ENCODE assay signal across 21 cellular contexts in genomic region chr4:180610317-180610716, GRCh38.
DNase-seq lines count a peak whose midpoint lies in the region; ATAC-seq and TF ChIP-seq lines count a peak whose summit lies in the region.
"Had no signal": no experiment of that assay in that cellular context is flagged by ENCODE, and none has a peak within 500 bp of the region (broad histone marks: within the 10 kb centered on the region; RNA-seq: fewer than 3 reads in every experiment).

No MANE protein-coding gene starts in this region.

- H3K79me2 ChIP-seq in mammary epithelial cell (ENCODE audit: insufficient read depth, low read length), result no peaks in the 10 kb centered on the region

- in situ Hi-C loops in mammary epithelial cell (cut with MboI; ENCODE audit: low sequenced_read_pairs in 2 of 2), result no loop called here
- in situ Hi-C loops in HAP-1 (cut with MboI; ENCODE audit: low sequenced_read_pairs), result no loop called here

- dilution Hi-C loops in mammary epithelial cell (cut with HindIII; ENCODE audit: low sequenced_read_pairs), result no loop called here

- H3K4me3 ChIP-seq in mammary epithelial cell (replicated peaks in 1 of 3; ENCODE audit: insufficient read depth in 1 of 3, low read depth in 2 of 3, low read length in 3 of 3) (no peak overlapping the region), HAP-1 (no peak overlapping the region)

- intact Hi-C loops in mammary epithelial cell (cut with micrococcal nuclease), result no loop called here

- peak overlapping the region; percentile 63 for H2AFZ ChIP-seq in mammary epithelial cell (ENCODE audit: low read depth, low read length)

- H3K4me1 ChIP-seq in mammary epithelial cell (ENCODE audit: insufficient read depth, low read length), result peaks cover 16% of the 10 kb centered on the region
- no peaks in the 10 kb centered on the region for H3K4me1 ChIP-seq in HAP-1

- peak overlapping the region; percentile 37 for H3K27ac ChIP-seq in mammary epithelial cell (ENCODE audit: insufficient read depth, low read depth, low read length)
- H3K27ac ChIP-seq: WERI-Rb-1 had no signal

- no peak for TF ChIP-seq CTCF in mammary epithelial cell (conservative IDR thresholded peaks at IDR 0.05 in 1 of 2, IDR thresholded peaks at IDR 0.05 in 1 of 2; ENCODE audit: extremely low read depth in 1 of 2, insufficient read depth in 1 of 2, low read depth in 1 of 2, low read length in 2 of 2)
- no peak for TF ChIP-seq CTCF in type B pancreatic cell (conservative IDR thresholded peaks at IDR 0.05)

- H4K20me1 ChIP-seq in mammary epithelial cell (ENCODE audit: insufficient read depth, low read length), result no peaks in the 10 kb centered on the region

- H3K27ac Mint-ChIP-seq in type B pancreatic cell, result peak overlapping the region; percentile 6
- H3K27ac Mint-ChIP-seq: activated naive CD4-positive, alpha-beta T cell treated with anti-CD3 and anti-CD28 coated beads, Interleukin-2, amount 50 U/mL, for 72 hours; activated T-helper 17 cell treated with anti-CD3 and anti-CD28 coated beads, Interleukin-2, amount 50 U/mL, for 72 hours; mesothelial cell of epicardium; naive thymus-derived CD4-positive, alpha-beta T cell had no signal

- no peak overlapping the region for H3K4me3 Mint-ChIP-seq in type B pancreatic cell
- H3K4me3 Mint-ChIP-seq: activated T-helper 17 cell treated with anti-CD3 and anti-CD28 coated beads, Interleukin-2, amount 50 U/mL, for 72 hours; mesothelial cell of epicardium; naive thymus-derived CD4-positive, alpha-beta T cell had no signal

- H3K27me3 Mint-ChIP-seq in type B pancreatic cell, result no peaks in the 10 kb centered on the region
- H3K27me3 Mint-ChIP-seq: activated T-helper 17 cell treated with anti-CD3 and anti-CD28 coated beads, Interleukin-2, amount 50 U/mL, for 72 hours; naive thymus-derived CD4-positive, alpha-beta T cell had no signal

- BruUV-seq in mammary epithelial cell (replicated peaks; lab: Mats Ljungman, UMichigan), result no TSS peak

- H3K9me3 ChIP-seq in mammary epithelial cell (replicated peaks; ENCODE audit: insufficient read depth, low read length), result no peaks in the 10 kb centered on the region
- no peaks in the 10 kb centered on the region for H3K9me3 ChIP-seq in HAP-1

- no peaks in the 10 kb centered on the region for H3K36me3 ChIP-seq in mammary epithelial cell (ENCODE audit: insufficient read depth, low read length)
- no peaks in the 10 kb centered on the region for H3K36me3 ChIP-seq in HAP-1 (replicated peaks)
- H3K36me3 ChIP-seq: WERI-Rb-1 had no signal

- 14% methylated on average over 2 of the region's 2 CpGs for WGBS in mammary epithelial cell (ENCODE audit: low coverage, missing lambda C conversion rate)

- CTCF ChIA-PET in mammary epithelial cell (lab: Charles Lee; ENCODE audit: low non-redundant PET), result interaction anchor here (0.6 kb wide), 1 partner anchor 33 kb away, joined by 5 read pairs; no protein-coding TSS in a partner anchor

- H3K27me3 ChIP-seq in mammary epithelial cell (ENCODE audit: insufficient read depth, low read length), result peaks cover 2% of the 10 kb centered on the region
- H3K27me3 ChIP-seq in HAP-1 (ENCODE audit: low read depth), result no peaks in the 10 kb centered on the region

- no peaks in the 10 kb centered on the region for H3K36me3 Mint-ChIP-seq in type B pancreatic cell
- H3K36me3 Mint-ChIP-seq: activated naive CD4-positive, alpha-beta T cell treated with anti-CD3 and anti-CD28 coated beads, Interleukin-2, amount 50 U/mL, for 72 hours; mesothelial cell of epicardium; naive thymus-derived CD4-positive, alpha-beta T cell had no signal

- peak in 2 of 3 experiments; percentile 19 to 32 for DNase-seq in NCI-H1417 (lab: John Stamatoyannopoulos, UW)
- no peak for DNase-seq in NCI-H1417 treated with DMSO at 0.1 percent for 48 hours (lab: John Stamatoyannopoulos, UW)
- DNase-seq in NCI-H69 (lab: John Stamatoyannopoulos, UW), result peak; percentile 67
- peak; percentile 85 for DNase-seq in mammary epithelial cell
- no peak for DNase-seq in type B pancreatic cell (ENCODE audit: extremely low spot score, unreplicated experiment)
- DNase-seq in HAP-1 (ENCODE audit: low spot score in 2 of 2), result no peak
- no peak for DNase-seq in DMS 273 (lab: John Stamatoyannopoulos, UW; ENCODE audit: unreplicated experiment)
- DNase-seq: activated CD4-positive, alpha-beta T cell treated with anti-CD3 and anti-CD28 coated beads, Interleukin-2, amount 50 U/mL, for 4 hours; aorta; KG1; left ventricle myocardium superior; naive thymus-derived CD4-positive, alpha-beta T cell; NCI-H187; occipital lobe; trophoblast cell; WERI-Rb-1 had no signal

- peak overlapping the region; percentile 58 for H3K4me2 ChIP-seq in mammary epithelial cell (ENCODE audit: insufficient read depth, low read depth, low read length)

- no peak for ATAC-seq in GM21390 (IDR thresholded peaks at IDR 0.05; ENCODE audit: unreplicated experiment)
- ATAC-seq: activated naive CD4-positive, alpha-beta T cell treated with anti-CD3 and anti-CD28 coated beads, Interleukin-2, amount 50 U/mL, for 72 hours; activated T-helper 17 cell treated with anti-CD3 and anti-CD28 coated beads, Interleukin-2, amount 50 U/mL, for 72 hours; left ventricle myocardium superior; naive thymus-derived CD4-positive, alpha-beta T cell; Right ventricle myocardium inferior had no signal

- H3K9ac ChIP-seq in mammary epithelial cell (ENCODE audit: insufficient read depth, low read length), result no peak overlapping the region

- peaks cover 4% of the 10 kb centered on the region for H3K9me3 Mint-ChIP-seq in type B pancreatic cell
- H3K9me3 Mint-ChIP-seq: mesothelial cell of epicardium had no signal

- H3K4me1 Mint-ChIP-seq in type B pancreatic cell (ENCODE audit: unreplicated experiment), result no peaks in the 10 kb centered on the region
- H3K4me1 Mint-ChIP-seq: activated T-helper 17 cell treated with anti-CD3 and anti-CD28 coated beads, Interleukin-2, amount 50 U/mL, for 72 hours; naive thymus-derived CD4-positive, alpha-beta T cell had no signal

Comparison
In these comparisons a context has a peak if more than half of its experiments do, and no peak if none do; other contexts are left out.
1. DNase-seq: peak in NCI-H1417 (2 of 3), NCI-H69 (single experiment) and mammary epithelial cell (single experiment); none in NCI-H1417 treated with DMSO at 0.1 percent for 48 hours (single experiment), type B pancreatic cell (single experiment), HAP-1 (0 of 2) and DMS 273 (single experiment).